ENCODE assay signal across 1 cellular context in genomic region chr20:31595380-31595653, GRCh38.
TF ChIP-seq lines count a peak whose summit lies in the region.

No MANE protein-coding gene starts in this region.

TF ChIP-seq in H1, 55 proteins besides CTCF, POLR2A, EP300 and RAD21 (continued from another document):
- TF ChIP-seq ATF2 (IDR thresholded peaks at IDR 0.05; ENCODE audit: low read length), result peak; percentile 14; the same call in 1 of the 2 replicates
- TF ChIP-seq, protein P1, sequence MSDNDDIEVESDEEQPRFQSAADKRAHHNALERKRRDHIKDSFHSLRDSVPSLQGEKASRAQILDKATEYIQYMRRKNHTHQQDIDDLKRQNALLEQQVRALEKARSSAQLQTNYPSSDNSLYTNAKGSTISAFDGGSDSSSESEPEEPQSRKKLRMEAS (IDR thresholded peaks at IDR 0.05), result peak; percentile 27; the same call in 1 of the 2 replicates
- peak in 1 of 2 experiments; percentile 99; a peak in 1 of 4 replicates for TF ChIP-seq HDAC2 (IDR thresholded peaks at IDR 0.05; ENCODE audit: borderline replicate concordance in 1 of 2, low read depth in 2 of 2, low read length in 2 of 2)
- no peak for TF ChIP-seq SUZ12 (IDR thresholded peaks at IDR 0.05; ENCODE audit: low read length)
- TF ChIP-seq RFX5 (IDR thresholded peaks at IDR 0.05; ENCODE audit: borderline replicate concordance, low read depth, low read length), result no peak
- TF ChIP-seq POLR2AphosphoS5 (IDR thresholded peaks at IDR 0.05; ENCODE audit: low read depth, low read length), result no peak
- TF ChIP-seq SIX5 (IDR thresholded peaks at IDR 0.05; ENCODE audit: low read depth, low read length), result no peak
- TF ChIP-seq CBX8 (IDR thresholded peaks at IDR 0.05; ENCODE audit: borderline replicate concordance, low read depth, low read length), result no peak
- TF ChIP-seq EZH2 (IDR thresholded peaks at IDR 0.05; ENCODE audit: low read depth, low read length, severe bottlenecking), result peak; percentile 19
- no peak for TF ChIP-seq EGR1 (IDR thresholded peaks at IDR 0.05; ENCODE audit: borderline replicate concordance, low read depth, low read length)
- TF ChIP-seq SP2 (IDR thresholded peaks at IDR 0.05; ENCODE audit: low read length), result no peak
- TF ChIP-seq TAF1 (IDR thresholded peaks at IDR 0.05; ENCODE audit: low read depth, low read length), result no peak
- peak; percentile 14 for TF ChIP-seq ASH2L (IDR thresholded peaks at IDR 0.05; ENCODE audit: low read length)
- no peak for TF ChIP-seq NANOG (IDR thresholded peaks at IDR 0.05; ENCODE audit: insufficient read depth, low read depth, low read length, poor library complexity, severe bottlenecking)
- no peak for TF ChIP-seq ZNF274 (IDR thresholded peaks at IDR 0.05; ENCODE audit: borderline replicate concordance, extremely low read depth, low read length)
- no peak for TF ChIP-seq CTBP2 (IDR thresholded peaks at IDR 0.05; ENCODE audit: borderline replicate concordance, insufficient read depth, insufficient read length, low read length)
- no peak for TF ChIP-seq SAP30 (IDR thresholded peaks at IDR 0.05; ENCODE audit: insufficient read depth, insufficient replicate concordance, low read length)
- peak; percentile 100 for TF ChIP-seq KDM1A (IDR thresholded peaks at IDR 0.05; ENCODE audit: borderline replicate concordance, low read length)
- TF ChIP-seq KDM4A (IDR thresholded peaks at IDR 0.05; ENCODE audit: low read depth, low read length, severe bottlenecking), result no peak
- TF ChIP-seq USF2 (IDR thresholded peaks at IDR 0.05; ENCODE audit: low read length), result no peak
- no peak for TF ChIP-seq RBBP5 (IDR thresholded peaks at IDR 0.05; ENCODE audit: borderline replicate concordance, low read depth, low read length)
- no peak for TF ChIP-seq BRCA1 (IDR thresholded peaks at IDR 0.05; ENCODE audit: low read depth, low read length)
- no peak for TF ChIP-seq CHD2 (IDR thresholded peaks at IDR 0.05; ENCODE audit: low read length)
- TF ChIP-seq SIRT6 (IDR thresholded peaks at IDR 0.05; ENCODE audit: low read length), result no peak
